In genomic region chr11:70397983-70398833, GRCh38 we compare ENCODE assay signal across 1 cellular context.
A peak's percentile ranks its signal among the peaks of the same experiment; 100 is the strongest.
TF ChIP-seq lines count a peak whose summit lies in the region.

Gene CTTN (plus strand): TSS chr11:70398529. CDS start chr11:70407298, 8,769 bp downstream.

TF ChIP-seq in HepG2, 621 proteins besides CTCF, POLR2A, EP300 and RAD21 (continued from another document and continues in another):
- TF ChIP-seq MTERF4 (CRISPR knock-in tag; IDR thresholded peaks at IDR 0.05) (no peak), ZNF800 (CRISPR knock-in tag; IDR thresholded peaks at IDR 0.05) (peak; percentile 93), RARA (CRISPR knock-in tag; IDR thresholded peaks at IDR 0.05) (no peak), ZNF644 (CRISPR knock-in tag; IDR thresholded peaks at IDR 0.05; ENCODE audit: low read depth) (no peak), ZNF883 (CRISPR knock-in tag; IDR thresholded peaks at IDR 0.05; ENCODE audit: not compliant biosample characterization) (no peak), MTA1 (CRISPR knock-in tag; IDR thresholded peaks at IDR 0.05; ENCODE audit: borderline replicate concordance) (no peak), HDAC2 (CRISPR knock-in tag; IDR thresholded peaks at IDR 0.05) (peak; percentile 72), ZFP1 (CRISPR knock-in tag; IDR thresholded peaks at IDR 0.05) (no peak), ZNF567 (CRISPR knock-in tag; IDR thresholded peaks at IDR 0.05; ENCODE audit: borderline replicate concordance) (no peak), MIER3 (CRISPR knock-in tag; IDR thresholded peaks at IDR 0.05; ENCODE audit: borderline replicate concordance) (no peak; the same call in 1 of the 2 replicates), ZBTB7A (CRISPR knock-in tag; IDR thresholded peaks at IDR 0.05) (no peak), GABPA (IDR thresholded peaks at IDR 0.05; ENCODE audit: low read depth, low read length) (peak; percentile 80), GABPA (CRISPR knock-in tag; IDR thresholded peaks at IDR 0.05; ENCODE audit: low read depth) (peak; percentile 74), ZNF362 (CRISPR knock-in tag; IDR thresholded peaks at IDR 0.05; ENCODE audit: borderline replicate concordance) (no peak), ZNF713 (CRISPR knock-in tag; IDR thresholded peaks at IDR 0.05) (no peak), ZNF724P (CRISPR knock-in tag; IDR thresholded peaks at IDR 0.05; ENCODE audit: borderline replicate concordance) (0 out of 2 replicates have a peak, but pooled peaks have one; percentile 13), HDAC1 (CRISPR knock-in tag; IDR thresholded peaks at IDR 0.05) (peak; percentile 94), ZSCAN21 (CRISPR knock-in tag; IDR thresholded peaks at IDR 0.05; ENCODE audit: borderline replicate concordance) (peak; percentile 70; the same call in 1 of the 2 replicates), ZNF670 (CRISPR knock-in tag; IDR thresholded peaks at IDR 0.05; ENCODE audit: borderline replicate concordance) (no peak; the same call in 1 of the 2 replicates), TEF (CRISPR knock-in tag; IDR thresholded peaks at IDR 0.05) (no peak; the same call in 1 of the 2 replicates), U2AF1 (optimal IDR thresholded peaks at IDR 0.05; ENCODE audit: low read depth, low read length) (no peak), ZNF557 (CRISPR knock-in tag; IDR thresholded peaks at IDR 0.05) (no peak), AKAP8 (CRISPR knock-in tag; IDR thresholded peaks at IDR 0.05) (no peak; the same call in 1 of the 2 replicates), MTF2 (CRISPR knock-in tag; IDR thresholded peaks at IDR 0.05; ENCODE audit: borderline replicate concordance) (0 out of 2 replicates have a peak, but pooled peaks have one; percentile 64), ZNF710 (CRISPR knock-in tag; IDR thresholded peaks at IDR 0.05; ENCODE audit: borderline replicate concordance) (no peak), ELF4 (CRISPR knock-in tag; IDR thresholded peaks at IDR 0.05; ENCODE audit: borderline replicate concordance) (peak; percentile 70; the same call in 1 of the 2 replicates), RAD51 (IDR thresholded peaks at IDR 0.05; ENCODE audit: borderline replicate concordance) (no peak), CC2D1A (CRISPR knock-in tag; IDR thresholded peaks at IDR 0.05) (no peak), ZXDC (CRISPR knock-in tag; IDR thresholded peaks at IDR 0.05) (peak; percentile 75; the same call in 1 of the 2 replicates), BCL6 (CRISPR knock-in tag; IDR thresholded peaks at IDR 0.05) (no peak), JUN (CRISPR knock-in tag; IDR thresholded peaks at IDR 0.05) (no peak), ZSCAN22 (CRISPR knock-in tag; IDR thresholded peaks at IDR 0.05) (no peak), HNRNPK (IDR thresholded peaks at IDR 0.05; ENCODE audit: low read depth, low read length, poor library complexity, severe bottlenecking) (peak; percentile 40), RORA (CRISPR knock-in tag; IDR thresholded peaks at IDR 0.05) (no peak), THYN1 (CRISPR knock-in tag; IDR thresholded peaks at IDR 0.05; ENCODE audit: borderline replicate concordance, low read depth) (no peak), ZNF496 (CRISPR knock-in tag; IDR thresholded peaks at IDR 0.05; ENCODE audit: insufficient replicate concordance) (no peak), RNF2 (conservative IDR thresholded peaks at IDR 0.05; ENCODE audit: low read depth) (no peak), BCL3 (CRISPR knock-in tag; IDR thresholded peaks at IDR 0.05) (no peak), TARDBP (CRISPR knock-in tag; IDR thresholded peaks at IDR 0.05) (no peak; the same call in 1 of the 2 replicates), TRAFD1 (CRISPR knock-in tag; IDR thresholded peaks at IDR 0.05; ENCODE audit: borderline replicate concordance) (no peak), TFE3 (CRISPR knock-in tag; IDR thresholded peaks at IDR 0.05) (no peak; the same call in 1 of the 2 replicates), ZBTB44 (CRISPR knock-in tag; IDR thresholded peaks at IDR 0.05) (no peak; the same call in 1 of the 2 replicates), ZNF296 (CRISPR knock-in tag; conservative IDR thresholded peaks at IDR 0.05) (no peak), DRAP1 (CRISPR knock-in tag; IDR thresholded peaks at IDR 0.05) (peak; percentile 71; the same call in 1 of the 2 replicates), ZUFSP (CRISPR knock-in tag; IDR thresholded peaks at IDR 0.05; ENCODE audit: borderline replicate concordance) (no peak), SIX1 (CRISPR knock-in tag; IDR thresholded peaks at IDR 0.05; ENCODE audit: borderline replicate concordance) (no peak), GABPB1 (CRISPR knock-in tag; IDR thresholded peaks at IDR 0.05) (peak; percentile 92)
